In genomic region chr9:121305269-121305994, GRCh38 we compare ENCODE assay signal across 1 cellular context.
TF ChIP-seq lines count a peak whose summit lies in the region.

No MANE protein-coding gene starts in this region.

TF ChIP-seq in HepG2, 621 proteins besides CTCF, POLR2A, EP300 and RAD21:
- TF ChIP-seq ZMYM3 (CRISPR knock-in tag; IDR thresholded peaks at IDR 0.05) (peak; percentile 31; the same call in 1 of the 2 replicates), ZNF687 (CRISPR knock-in tag; IDR thresholded peaks at IDR 0.05) (peak; percentile 14; the same call in 1 of the 2 replicates), RARG (CRISPR knock-in tag; IDR thresholded peaks at IDR 0.05; ENCODE audit: low read depth) (no peak), ZNF768 (CRISPR knock-in tag; IDR thresholded peaks at IDR 0.05) (peak; percentile 83)
